8 cellular contexts compared by ENCODE assay signal in the genomic region with DNA sequence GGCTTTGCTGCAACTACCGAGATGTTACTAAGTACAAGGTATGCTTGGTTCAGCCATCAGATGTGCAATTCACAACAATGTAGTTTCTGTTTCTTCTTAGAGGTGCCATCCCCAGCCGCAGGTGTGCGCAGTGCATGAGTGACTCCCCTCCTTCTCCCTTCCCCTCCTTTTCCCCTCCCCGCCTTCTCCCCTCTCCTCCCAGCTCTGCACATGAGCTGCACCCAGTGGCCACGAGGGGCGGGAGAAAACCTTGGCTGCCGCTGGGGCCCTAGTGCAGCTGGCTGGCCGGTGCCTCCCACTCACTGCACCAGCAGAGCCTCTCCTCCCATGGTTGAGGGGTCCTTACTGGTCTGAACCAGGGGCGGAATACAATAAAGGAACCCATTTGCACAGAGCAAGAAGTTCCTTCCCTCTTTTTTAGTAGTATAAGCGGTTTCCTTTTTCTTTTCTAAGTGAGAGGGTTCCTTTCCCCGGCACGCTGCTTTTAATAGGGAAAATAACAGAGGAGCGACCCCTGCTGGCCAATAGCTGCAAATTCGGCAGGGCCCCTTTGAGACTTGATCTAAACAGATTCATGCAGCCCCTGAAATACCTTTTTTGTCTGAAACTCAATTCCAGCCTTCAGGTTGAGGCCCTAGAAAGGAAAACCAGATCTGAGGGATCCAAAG. TPM values are rescaled to one million over a fixed set of nuclear protein-coding genes. Genes with fewer than 3 reads are reported as not detected.
A peak's percentile ranks its signal among the peaks of the same experiment; 100 is the strongest.
DNase-seq lines count a peak whose midpoint lies in the region; ATAC-seq and TF ChIP-seq lines count a peak whose summit lies in the region.

No MANE protein-coding gene starts in this region.

- no peaks in the 10 kb centered on the region for H4K20me1 ChIP-seq in OCI-LY1 (ENCODE audit: insufficient read depth, low read length)

- WGBS in heart right ventricle, 2 donors: 79% methylated on average over 14 of the region's 14 CpGs

- H3K27me3 ChIP-seq in heart right ventricle (peaks cover 0 to 6% (median 0%) of the 10 kb centered on the region in 7 donors), OCI-LY1 (ENCODE audit: insufficient read depth, low read length) (peaks cover 5% of the 10 kb centered on the region; the same call in 1 of the 2 replicates), upper lobe of right lung (no peaks in the 10 kb centered on the region)

- H3K9me2 ChIP-seq in OCI-LY1 (ENCODE audit: low read depth, low read length): no peaks in the 10 kb centered on the region

- TF ChIP-seq CTCF in heart right ventricle (IDR thresholded peaks at IDR 0.05) (peak in 5 of 9 donors; percentile 12 to 43 (median 24)), OCI-LY1 (IDR thresholded peaks at IDR 0.05; ENCODE audit: low read length) (peak; percentile 65), fibroblast of mammary gland (conservative IDR thresholded peaks at IDR 0.05; ENCODE audit: control insufficient read depth, insufficient read depth, low read depth, low read length) (peak; percentile 47), upper lobe of right lung (IDR thresholded peaks at IDR 0.05) (peak; percentile 25)

- H3K27ac ChIP-seq in heart right ventricle (no peak overlapping the region), OCI-LY1 (ENCODE audit: low read depth, low read length, poor library complexity, severe bottlenecking) (no peak overlapping the region), upper lobe of right lung (no peak overlapping the region)

- DNase-seq in heart right ventricle: no peak
- DNase-seq in left cardiac atrium: no peak
- DNase-seq in fibroblast of mammary gland (ENCODE audit: low read depth): peak; percentile 6
- no peak for DNase-seq in upper lobe of right lung
- no peak for DNase-seq in stimulated activated naive CD4-positive, alpha-beta T cell (lab: John Stamatoyannopoulos, UW)
- no peak for DNase-seq in kidney glomerular epithelial cell (lab: John Stamatoyannopoulos, UW)

- no peaks in the 10 kb centered on the region for H3K79me2 ChIP-seq in OCI-LY1 (ENCODE audit: insufficient read depth, low read length)

- H3K4me3 ChIP-seq in heart right ventricle (no peak overlapping the region), OCI-LY1 (ENCODE audit: low read depth, low read length, poor library complexity, severe bottlenecking) (no peak overlapping the region), fibroblast of mammary gland (ENCODE audit: control insufficient read depth, low read depth, low read length) (no peak overlapping the region), upper lobe of right lung (no peak overlapping the region)

- H3K36me3 ChIP-seq in heart right ventricle: no peaks in the 10 kb centered on the region
- H3K36me3 ChIP-seq in OCI-LY1 (ENCODE audit: insufficient read depth, low read length): no peaks in the 10 kb centered on the region
- no peaks in the 10 kb centered on the region for H3K36me3 ChIP-seq in upper lobe of right lung

- intact Hi-C loops in heart right ventricle (cut with DNase I) (loop anchor here in 1 of 10 donors (10.0 kb wide), 1 partner anchor 56 kb away; the partner anchor contains the start of gene CCL18), left cardiac atrium (cut with DNase I) (no loop called here), upper lobe of right lung (cut with DNase I) (no loop called here)

- H3K9me3 ChIP-seq in heart right ventricle (peaks cover 0 to 38% (median 4%) of the 10 kb centered on the region in 11 donors), OCI-LY1 (ENCODE audit: low read length) (no peaks in the 10 kb centered on the region), upper lobe of right lung (no peaks in the 10 kb centered on the region)

- H3K4me2 ChIP-seq in OCI-LY1 (ENCODE audit: low read length): no peak overlapping the region

- no peaks in the 10 kb centered on the region for H3K4me1 ChIP-seq in heart right ventricle
- no peaks in the 10 kb centered on the region for H3K4me1 ChIP-seq in OCI-LY1 (ENCODE audit: insufficient read depth, low read length, severe bottlenecking)
- no peaks in the 10 kb centered on the region for H3K4me1 ChIP-seq in upper lobe of right lung

- H3K9ac ChIP-seq in OCI-LY1 (ENCODE audit: low read length): no peak overlapping the region

- ATAC-seq in heart right ventricle (no peak), left cardiac atrium (no peak), upper lobe of right lung (peak; percentile 25), HG03571 (IDR thresholded peaks at IDR 0.05; ENCODE audit: unreplicated experiment) (no peak)

- H2AFZ ChIP-seq in OCI-LY1 (ENCODE audit: low read length): no peak overlapping the region

- H3F3A ChIP-seq in OCI-LY1 (ENCODE audit: insufficient read depth, low read length): no peaks in the 10 kb centered on the region

RNA-seq across cellular contexts. Expression of gene CCL15, which starts 7.8 kb away (rescaled TPM):
- total RNA-seq in heart right ventricle: not detected
- polyA plus RNA-seq in heart right ventricle: not detected
- not detected for total RNA-seq in left cardiac atrium
- 1.3 TPM for total RNA-seq in upper lobe of right lung

RNA-seq across cellular contexts. Expression of gene CCL23, which starts 8.6 kb away (rescaled TPM):
- 1 to 10 TPM in 1 of 10 donors, not detected in 9; 1.6 TPM for total RNA-seq in heart right ventricle
- 1 to 10 TPM in 1 of 2 donors, under 1 TPM in 1; 0.38 to 1.5 TPM for polyA plus RNA-seq in heart right ventricle
- 1 to 10 TPM in 1 of 2 donors, not detected in 1; 1.8 TPM for total RNA-seq in left cardiac atrium
- total RNA-seq in upper lobe of right lung: 26.5 TPM

RNA-seq across cellular contexts. Expression of gene CCL14, which starts 22.6 kb away (rescaled TPM):
- total RNA-seq in heart right ventricle (10 to 100 TPM in 2 of 10 donors, 1 to 10 TPM in 8; 1.0 to 16.4 (median 5.1) TPM), left cardiac atrium (10 to 100 TPM in 1 of 2 donors, 1 to 10 TPM in 1; 7.2 to 47.7 TPM), upper lobe of right lung (110 TPM)
- 10 to 100 TPM; 28.6 to 77.3 TPM for polyA plus RNA-seq in heart right ventricle

RNA-seq across cellular contexts. Expression of gene CCL16, which starts 27.8 kb away (rescaled TPM):
- total RNA-seq in heart right ventricle (not detected), left cardiac atrium (under 1 TPM in 1 of 2 donors, not detected in 1; 0.27 TPM), upper lobe of right lung (0.58 TPM)
- under 1 TPM; 0.03 to 0.88 TPM for polyA plus RNA-seq in heart right ventricle

RNA-seq across cellular contexts. Expression of gene CCL18, which starts 54.9 kb away (rescaled TPM):
- total RNA-seq in heart right ventricle (10 to 100 TPM in 1 of 10 donors, 1 to 10 TPM in 7, under 1 TPM in 1, not detected in 1; 0.83 to 21.0 (median 2.0) TPM), left cardiac atrium (10 to 100 TPM; 10.2 to 16.0 TPM), upper lobe of right lung (31.9 TPM)
- 1 to 10 TPM in 1 of 2 donors, under 1 TPM in 1; 0.97 to 1.0 TPM for polyA plus RNA-seq in heart right ventricle
